Comparison of ENCODE assay signal across 19 cellular contexts in the genomic region with DNA sequence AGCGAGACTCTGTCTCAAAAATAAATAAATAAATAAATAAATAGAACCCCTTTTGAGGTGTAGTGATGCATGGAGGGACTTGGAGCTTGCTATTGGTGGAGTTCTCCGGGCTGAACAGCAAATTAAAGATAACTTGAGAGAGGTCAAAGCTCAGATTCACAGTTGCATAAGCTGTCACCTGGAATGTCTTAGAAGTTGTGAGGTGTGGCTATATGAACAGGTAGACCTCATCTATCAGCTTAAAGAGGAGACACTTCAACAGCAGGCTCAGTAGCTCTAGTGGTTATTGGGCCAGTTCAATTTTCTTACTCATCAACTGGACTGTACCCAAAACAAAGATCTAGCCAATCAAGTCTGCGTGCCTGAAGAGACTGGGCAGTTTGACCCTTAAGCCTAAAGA. TPM values are rescaled to one million over a fixed set of nuclear protein-coding genes. Genes with fewer than 3 reads are reported as not detected.
"Had no signal": no experiment of that assay in that cellular context is flagged by ENCODE, and none has a peak within 500 bp of the region (broad histone marks: within the 10 kb centered on the region; RNA-seq: fewer than 3 reads in every experiment).

No MANE protein-coding gene starts in this region.

- H3K36me3 ChIP-seq: gastroesophageal sphincter, heart right ventricle, sigmoid colon, uterus had no signal

- H2AFZ ChIP-seq: parathyroid adenoma had no signal

- ATAC-seq: gastroesophageal sphincter; heart right ventricle; left lobe of liver; naive thymus-derived CD4-positive, alpha-beta T cell had no signal

- H3K27me3 ChIP-seq: gastroesophageal sphincter, heart right ventricle, sigmoid colon, uterus had no signal

- H3K4me3 ChIP-seq: coronary artery, gastroesophageal sphincter, heart right ventricle, sigmoid colon, uterus had no signal

- H3K4me1 ChIP-seq: uterus had no signal

- H3K9me3 ChIP-seq: gastroesophageal sphincter, heart right ventricle, sigmoid colon, uterus had no signal

- DNase-seq: activated B cell treated with CpG ODN at 0.5 μM for 24 hours; activated CD4-positive, alpha-beta T cell treated with anti-CD3 and anti-CD28 coated beads, Interleukin-2, amount 50 U/mL, for 1 hour; activated naive CD8-positive, alpha-beta T cell treated with anti-CD3 and anti-CD28 coated beads for 36 hours; amygdala; central memory CD4-positive, alpha-beta T cell; heart right ventricle; islet precursor cell; naive thymus-derived CD4-positive, alpha-beta T cell; sigmoid colon; stimulated activated CD4-positive, alpha-beta T cell treated with anti-CD3 and anti-CD28 coated beads, Interleukin-12 subunit alpha, Interleukin-12 subunit beta, amount 100 ng/mL, for 4 hours; stimulated activated CD4-positive, alpha-beta T cell treated with anti-CD3 and anti-CD28 coated beads, Interleukin-2, amount 100 ng/mL, for 24 hours; uterus had no signal

- H3K79me2 ChIP-seq: parathyroid adenoma had no signal

- H3K9ac ChIP-seq: parathyroid adenoma had no signal

- H3K27ac ChIP-seq: coronary artery, gastroesophageal sphincter, parathyroid adenoma, uterus had no signal

RNA-seq across cellular contexts. Expression of a gene that starts 23.5 kb away (rescaled TPM):
- total RNA-seq: activated B cell treated with CpG ODN at 0.5 μM for 24 hours, fibroblast of lung, gastroesophageal sphincter, heart right ventricle, left lobe of liver, mammary epithelial cell, mononuclear cell, sigmoid colon, uterus had no signal
- polyA plus RNA-seq: fibroblast of lung, heart right ventricle, mammary epithelial cell had no signal

RNA-seq across cellular contexts. Expression of a gene that starts 31.7 kb away (rescaled TPM):
- total RNA-seq: activated B cell treated with CpG ODN at 0.5 μM for 24 hours, fibroblast of lung, mammary epithelial cell, mononuclear cell had no signal
- polyA plus RNA-seq: mammary epithelial cell had no signal
